Comparison of ENCODE assay signal across 16 cellular contexts in genomic region chr20:44403194-44404112, GRCh38. TPM values are rescaled to one million over a fixed set of nuclear protein-coding genes. Genes with fewer than 3 reads are reported as not detected.
DNase-seq lines count a peak whose midpoint lies in the region; ATAC-seq, FAIRE-seq and TF ChIP-seq lines count a peak whose summit lies in the region.
"Had no signal": no experiment of that assay in that cellular context is flagged by ENCODE, and none has a peak within 500 bp of the region (broad histone marks: within the 10 kb centered on the region; RNA-seq: fewer than 3 reads in every experiment).

No MANE protein-coding gene starts in this region.

- H3K9me3 ChIP-seq in H9 (ENCODE audit: control insufficient read depth, low read depth, low read length): no peaks in the 10 kb centered on the region
- H3K9me3 ChIP-seq in kidney (ENCODE audit: control insufficient read depth in 1 of 2, low read length in 2 of 2): no peaks in the 10 kb centered on the region
- H3K9me3 ChIP-seq in mucosa of rectum (ENCODE audit: control insufficient read depth in 2 of 2, low read length in 2 of 2): no peaks in the 10 kb centered on the region
- H3K9me3 ChIP-seq in transverse colon: no peaks in the 10 kb centered on the region

- no peak overlapping the region for H3K4me3 Mint-ChIP-seq in H9
- H3K4me3 Mint-ChIP-seq: CD4-positive, alpha-beta T cell; GM23338 had no signal

- H2BK120ac ChIP-seq in H9 (ENCODE audit: low read depth, low read length, poor library complexity, severe bottlenecking): no peak overlapping the region

- DNase-seq in H9: no peak
- DNase-seq in kidney: no peak
- DNase-seq in transverse colon: peak; percentile 32
- no peak for DNase-seq in dorsolateral prefrontal cortex
- DNase-seq: CD4-positive, alpha-beta T cell; DMS153; GDM1; NCI-H1092 treated with DMSO at 0.1 percent for 48 hours; NCI-H2029 treated with DMSO at 0.1 percent for 48 hours had no signal

- no peak overlapping the region for H2BK20ac ChIP-seq in H9 (ENCODE audit: low read depth, low read length, poor library complexity, severe bottlenecking)

- H3K9ac ChIP-seq in H9 (ENCODE audit: extremely low read depth, insufficient read length, low read length) (no peak overlapping the region), kidney (ENCODE audit: low read length in 2 of 2) (peak overlapping the region in 1 of 2 donors; percentile 62), mucosa of rectum (ENCODE audit: low read depth in 1 of 2, low read length in 2 of 2) (peak overlapping the region; percentile 85 to 97)

- no peak overlapping the region for H2AK5ac ChIP-seq in H9 (ENCODE audit: insufficient read length, low read length)

- no peak overlapping the region for H3K4ac ChIP-seq in H9 (ENCODE audit: low read depth, low read length)

- peaks cover 5% of the 10 kb centered on the region for H3K27me3 Mint-ChIP-seq in H9 (ENCODE audit: low read depth)

- H2AFZ ChIP-seq in H9 (ENCODE audit: low read length): no peak overlapping the region
- H2AFZ ChIP-seq: GM23338 had no signal

- H3K14ac ChIP-seq in H9 (ENCODE audit: insufficient read depth, low read length): peak overlapping the region; percentile 8; the same call in 1 of the 2 replicates

- no peaks in the 10 kb centered on the region for H3K79me1 ChIP-seq in H9 (ENCODE audit: insufficient read depth, low read depth, low read length, poor library complexity, severe bottlenecking)

- in situ Hi-C loops in transverse colon (cut with MboI; ENCODE audit: low pct_ligation_motif_present in 1 of 4, low pct_unique_long_range_greater_than_20kb in 1 of 4, low sequenced_read_pairs in 3 of 4): no loop called here

- TF ChIP-seq EP300 in transverse colon (IDR thresholded peaks at IDR 0.05; ENCODE audit: low read depth): no peak

- no peak overlapping the region for H3K4me2 ChIP-seq in H9 (ENCODE audit: insufficient read depth, insufficient read length, low read length)
- H3K4me2 ChIP-seq: GM23338 had no signal

- H3K36me3 ChIP-seq in kidney (ENCODE audit: control insufficient read depth in 1 of 2, insufficient read depth in 2 of 2, low read length in 2 of 2): peaks cover 0 to 13% of the 10 kb centered on the region in 2 donors
- H3K36me3 ChIP-seq in mucosa of rectum (ENCODE audit: control insufficient read depth in 2 of 2, insufficient read depth in 2 of 2, low read length in 2 of 2): peaks cover 10 to 20% of the 10 kb centered on the region in 2 donors
- H3K36me3 ChIP-seq in transverse colon: no peaks in the 10 kb centered on the region

- TF ChIP-seq CTCF in H9 (conservative IDR thresholded peaks at IDR 0.05) (no peak), kidney (IDR thresholded peaks at IDR 0.05; ENCODE audit: borderline replicate concordance, extremely low read depth, insufficient read depth) (no peak), transverse colon (IDR thresholded peaks at IDR 0.05) (no peak), dorsolateral prefrontal cortex (IDR thresholded peaks at IDR 0.05 in 54 of 56, conservative IDR thresholded peaks at IDR 0.05 in 2 of 56; ENCODE audit: low read depth in 1 of 56, partially characterized antibody in 56 of 56) (no peak)

- H4K5ac ChIP-seq in H9 (ENCODE audit: insufficient read length, low read depth, low read length): no peak overlapping the region

- no peak overlapping the region for H3T11ph ChIP-seq in H9 (ENCODE audit: low read length)

- H3K56ac ChIP-seq in H9 (ENCODE audit: insufficient read length, low read depth, low read length): no peak overlapping the region

- no peak overlapping the region for H2BK15ac ChIP-seq in H9 (ENCODE audit: low read depth, low read length)

- FAIRE-seq in kidney (lab: Jason Lieb, UNC): no peak
- FAIRE-seq: A204.1 had no signal

- no peaks in the 10 kb centered on the region for H4K20me1 ChIP-seq in H9 (ENCODE audit: control insufficient read depth, insufficient read depth, insufficient read length)

- H3K18ac ChIP-seq in H9 (ENCODE audit: insufficient read length, low read depth, low read length): no peak overlapping the region

- H2BK12ac ChIP-seq in H9 (ENCODE audit: insufficient read length, low read depth, low read length): no peak overlapping the region

- whole genome bisulfite sequencing in H9 (ENCODE audit: extremely low coverage, insufficient read length, low lambda C conversion rate): no CpG with 5 or more reads among the region's 11 CpGs
- 59% methylated on average over 10 of the region's 11 CpGs; no CpG with 5 or more reads in 1 of the 2 donors for WGBS in transverse colon (ENCODE audit: low coverage in 1 of 2), 2 donors

- H3K4me1 ChIP-seq in H9 (ENCODE audit: insufficient read depth, low read length) (no peaks in the 10 kb centered on the region), kidney (ENCODE audit: control insufficient read depth in 1 of 2, insufficient read depth in 1 of 2, low read depth in 1 of 2, low read length in 2 of 2) (peaks cover 0 to 8% of the 10 kb centered on the region in 2 donors), mucosa of rectum (ENCODE audit: control insufficient read depth in 2 of 2, insufficient read depth in 2 of 2, low read length in 2 of 2) (peaks cover 47 to 90% of the 10 kb centered on the region in 2 donors), transverse colon (peaks cover 4 to 43% (median 36%) of the 10 kb centered on the region in 4 donors)

- H3K79me2 ChIP-seq in H9 (ENCODE audit: insufficient read depth, low read length): no peaks in the 10 kb centered on the region

- H3K4me3 ChIP-seq in kidney (ENCODE audit: low read length in 2 of 2) (peak overlapping the region; percentile 88 to 92), mucosa of rectum (ENCODE audit: low read length in 2 of 2) (peak overlapping the region; percentile 75 to 85), transverse colon (peak overlapping the region in 3 of 4 donors; percentile 40 to 45 (median 41)), dorsolateral prefrontal cortex (no peak overlapping the region)
- H3K4me3 ChIP-seq: GM23338 had no signal

- H3K23ac ChIP-seq in H9 (ENCODE audit: insufficient read length, low read depth, low read length): no peak overlapping the region

- peaks cover 0 to 6% of the 10 kb centered on the region in 2 experiments; a peak in 2 of 4 replicates for H3K4me1 Mint-ChIP-seq in H9
- H3K4me1 Mint-ChIP-seq: GM23338 had no signal

- TF ChIP-seq POLR2A in transverse colon (IDR thresholded peaks at IDR 0.05): no peak

- no peak overlapping the region for H4K8ac ChIP-seq in H9 (replicated peaks; ENCODE audit: insufficient read length, low read depth, low read length)

- H3K36me3 Mint-ChIP-seq in H9 (ENCODE audit: insufficient read depth in 1 of 3, low read depth in 3 of 3): no peaks in the 10 kb centered on the region

- H2BK5ac ChIP-seq in H9 (ENCODE audit: insufficient read length, low read length): no peak overlapping the region

- ATAC-seq in HG03095 (IDR thresholded peaks at IDR 0.05; ENCODE audit: unreplicated experiment): no peak
- no peak for ATAC-seq in HG03378 (IDR thresholded peaks at IDR 0.05; ENCODE audit: unreplicated experiment)
- ATAC-seq: GM23338, Panc1 had no signal

- H4K91ac ChIP-seq in H9 (ENCODE audit: insufficient read length, low read depth, low read length): no peak overlapping the region

- H3K23me2 ChIP-seq in H9 (ENCODE audit: insufficient read length, low read depth, low read length, poor library complexity, severe bottlenecking): no peaks in the 10 kb centered on the region

- H3K27me3 ChIP-seq in H9 (ENCODE audit: insufficient read depth, low read length): no peaks in the 10 kb centered on the region
- no peaks in the 10 kb centered on the region for H3K27me3 ChIP-seq in mucosa of rectum (ENCODE audit: control insufficient read depth in 2 of 2, insufficient read depth in 2 of 2, low read length in 2 of 2)
- no peaks in the 10 kb centered on the region for H3K27me3 ChIP-seq in transverse colon
- no peaks in the 10 kb centered on the region for H3K27me3 ChIP-seq in dorsolateral prefrontal cortex

- H3K27ac ChIP-seq in H9 (ENCODE audit: insufficient read length, low read depth, low read length): no peak overlapping the region
- H3K27ac ChIP-seq in kidney (ENCODE audit: low read depth in 2 of 2, low read length in 2 of 2): peak overlapping the region; percentile 48 to 74
- H3K27ac ChIP-seq in mucosa of rectum (ENCODE audit: low read depth in 2 of 2, low read length in 2 of 2): peak overlapping the region; percentile 93 to 96
- peak overlapping the region; percentile 68 to 89 (median 78) for H3K27ac ChIP-seq in transverse colon
- no peak overlapping the region for H3K27ac ChIP-seq in dorsolateral prefrontal cortex

- H3K9me3 Mint-ChIP-seq in H9: peaks cover 0 to 3% of the 10 kb centered on the region in 2 experiments; a peak in 2 of 5 replicates
- H3K9me3 Mint-ChIP-seq: CD4-positive, alpha-beta T cell had no signal

- intact Hi-C loops in kidney (cut with DNase I) (no loop called here), transverse colon (cut with DNase I; ENCODE audit: low total_unique reads) (no loop called here), dorsolateral prefrontal cortex (cut with DNase I) (loop anchor here in 1 of 2 donors (10.0 kb wide), 1 partner anchor 51 kb away; no protein-coding TSS in a partner anchor)

- peak overlapping the region in 1 of 3 experiments; percentile 62; a peak in 1 of 7 replicates for H3K27ac Mint-ChIP-seq in H9
- H3K27ac Mint-ChIP-seq: CD4-positive, alpha-beta T cell; GM23338 had no signal

RNA-seq across cellular contexts. Expression of gene HNF4A, which starts 48.0 kb away (rescaled TPM):
- 0.04 TPM in 1 of 2 replicates, not detected in the other for total RNA-seq in H9 (2021)
- total RNA-seq in kidney: 26.0 TPM
- polyA plus RNA-seq in kidney (ENCODE audit: insufficient read depth, low read depth, low replicate concordance): 42.1 TPM
- 100 to 1,000 TPM; 173 to 471 (median 252) TPM for total RNA-seq in transverse colon
- total RNA-seq in dorsolateral prefrontal cortex: 1 to 10 TPM in 28 of 120 experiments, under 1 TPM in 91, not detected in 1; 0.14 to 2.0 (median 0.71) TPM
- total RNA-seq: CD4-positive, alpha-beta T cell; Daoy; GM23338 had no signal
- polyA plus RNA-seq: GM23338 had no signal

Comparison
In these comparisons a context has a peak if more than half of its experiments do, and no peak if none do; other contexts are left out.
1. H3K27ac ChIP-seq: peak in kidney (2 of 2), mucosa of rectum (2 of 2) and transverse colon (4 of 4); none in H9 (single experiment) and dorsolateral prefrontal cortex (0 of 59).
2. H3K4me3 ChIP-seq: peak in kidney (2 of 2), mucosa of rectum (2 of 2) and transverse colon (3 of 4); none in dorsolateral prefrontal cortex (0 of 59).